In the genomic region with DNA sequence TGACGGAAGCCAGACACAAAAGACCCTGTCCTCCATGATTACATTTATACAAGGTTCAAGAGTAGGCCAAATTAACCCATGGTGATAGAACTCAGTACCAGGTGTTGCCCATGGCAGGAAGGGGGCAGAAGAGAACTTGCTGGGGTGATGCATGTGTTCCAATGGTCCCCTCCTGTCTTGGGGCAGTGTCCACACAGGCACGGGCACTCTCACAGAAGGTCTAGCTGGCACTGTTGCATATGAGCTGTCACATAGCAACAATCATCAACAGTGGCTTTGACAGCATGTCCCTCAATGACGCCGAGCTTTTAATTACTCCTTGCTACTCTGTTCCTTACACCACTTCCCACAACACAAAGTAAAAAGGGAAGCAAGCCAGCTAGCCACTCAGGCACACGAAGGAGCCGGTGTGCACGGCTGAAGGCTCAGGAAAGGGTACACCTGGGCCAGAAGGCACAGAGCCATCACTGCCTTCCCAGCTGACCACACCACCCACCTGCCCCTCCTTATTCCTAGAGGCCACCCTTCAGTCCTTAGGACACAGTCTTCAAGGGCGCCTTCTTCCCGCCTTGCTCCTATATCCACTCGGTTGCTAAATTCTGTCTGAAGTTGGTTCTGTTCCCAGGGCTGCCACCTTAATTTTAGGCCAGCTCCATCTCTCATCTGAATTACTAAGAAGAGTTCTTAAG, we compare ENCODE assay signal across 25 cellular contexts. TPM values are rescaled to one million over a fixed set of nuclear protein-coding genes. Genes with fewer than 3 reads are reported as not detected.
DNase-seq lines count a peak whose midpoint lies in the region; ATAC-seq and TF ChIP-seq lines count a peak whose summit lies in the region.
"Had no signal": no experiment of that assay in that cellular context is flagged by ENCODE, and none has a peak within 500 bp of the region (broad histone marks: within the 10 kb centered on the region; RNA-seq: fewer than 3 reads in every experiment).

No MANE protein-coding gene starts in this region.

- H3K4me3 ChIP-seq in lower lobe of right lung, result no peak overlapping the region
- H3K4me3 ChIP-seq: adrenal gland, MG63, skin epidermis had no signal

- ATAC-seq in natural killer cell treated with Interleukin-12 subunit alpha and Interleukin-12 subunit beta and Interleukin-15 and Interleukin-18, amount 100 ng/mL, for 72 hours, result no peak
- ATAC-seq in natural killer cell, result no peak
- no peak for ATAC-seq in foreskin keratinocyte
- peak; percentile 49 to 54 for ATAC-seq in lower lobe of right lung
- ATAC-seq in activated T-cell treated with anti-CD3 and anti-CD28 coated beads, Interleukin-2, amount 50 U/mL, for 72 hours (replicated peaks in 1 of 2), result no peak
- ATAC-seq: CD8-positive, alpha-beta T cell; stimulated activated naive CD8-positive, alpha-beta T cell treated with anti-CD3 and anti-CD28 coated beads, Interleukin-15, amount 100 ng/mL, for 72 hours had no signal

- H3K27ac ChIP-seq in foreskin keratinocyte, result no peak overlapping the region
- H3K27ac ChIP-seq in lower lobe of right lung, result no peak overlapping the region
- H3K27ac ChIP-seq: adrenal gland, skin epidermis, VCaP had no signal

- no peaks in the 10 kb centered on the region for H3K4me1 Mint-ChIP-seq in natural killer cell treated with Interleukin-12 subunit alpha and Interleukin-12 subunit beta and Interleukin-15 and Interleukin-18, amount 100 ng/mL, for 72 hours (ENCODE audit: low read depth in 2 of 2)
- H3K4me1 Mint-ChIP-seq in natural killer cell, result no peaks in the 10 kb centered on the region
- no peaks in the 10 kb centered on the region for H3K4me1 Mint-ChIP-seq in activated T-cell treated with anti-CD3 and anti-CD28 coated beads, Interleukin-2, amount 50 U/mL, for 72 hours (ENCODE audit: low read depth)
- H3K4me1 Mint-ChIP-seq: memory B cell; stimulated activated naive CD8-positive, alpha-beta T cell treated with anti-CD3 and anti-CD28 coated beads, Interleukin-15, amount 100 ng/mL, for 72 hours had no signal

- no peak overlapping the region for H3K4me3 Mint-ChIP-seq in natural killer cell treated with Interleukin-12 subunit alpha and Interleukin-12 subunit beta and Interleukin-15 and Interleukin-18, amount 100 ng/mL, for 72 hours
- H3K4me3 Mint-ChIP-seq in natural killer cell, result no peak overlapping the region
- no peak overlapping the region for H3K4me3 Mint-ChIP-seq in activated T-cell treated with anti-CD3 and anti-CD28 coated beads, Interleukin-2, amount 50 U/mL, for 72 hours
- H3K4me3 Mint-ChIP-seq: activated naive CD4-positive, alpha-beta T cell treated with anti-CD3 and anti-CD28 coated beads for 36 hours; brain; CD8-positive, alpha-beta T cell; memory B cell; stimulated activated naive CD8-positive, alpha-beta T cell treated with anti-CD3 and anti-CD28 coated beads, Interleukin-15, amount 100 ng/mL, for 72 hours had no signal

- H3K36me3 ChIP-seq in lower lobe of right lung, result peaks cover 75% of the 10 kb centered on the region

- peak; percentile 25 for DNase-seq in natural killer cell treated with Interleukin-12 subunit alpha and Interleukin-12 subunit beta and Interleukin-15 and Interleukin-18, amount 100 ng/mL, for 72 hours (ENCODE audit: low spot score)
- DNase-seq in natural killer cell, result no peak
- DNase-seq in foreskin keratinocyte, result no peak
- no peak for DNase-seq in lower lobe of right lung
- DNase-seq in activated T-cell treated with anti-CD3 and anti-CD28 coated beads, Interleukin-2, amount 50 U/mL, for 72 hours, result no peak
- DNase-seq in RPMI8226, result no peak
- no peak for DNase-seq in DMS79 treated with DMSO at 0.1 percent for 48 hours (lab: John Stamatoyannopoulos, UW)
- DNase-seq in NCI-H1930 (lab: John Stamatoyannopoulos, UW), result no peak
- DNase-seq: activated CD4-positive, alpha-beta T cell treated with anti-CD3 and anti-CD28 coated beads for 48 hours; activated naive CD4-positive, alpha-beta T cell treated with anti-CD3 and anti-CD28 coated beads for 36 hours; adrenal gland; AML-193; CD8-positive, alpha-beta T cell; HCEC 1CT; MG63; NCI-H146; NCI-H510A treated with DMSO at 0.1 percent for 48 hours; SK-N-SH; stimulated activated CD4-positive, alpha-beta T cell treated with anti-CD3 and anti-CD28 coated beads, Interleukin-1b, Interleukin-23, amount 100 ng/mL, for 48 hours; stimulated activated CD8-positive, alpha-beta memory T cell treated with anti-CD3 and anti-CD28 coated beads, Interleukin-4, amount 100 ng/mL, for 48 hours; stimulated activated naive CD8-positive, alpha-beta T cell treated with anti-CD3 and anti-CD28 coated beads, Interleukin-15, amount 100 ng/mL, for 72 hours had no signal

- H3K27me3 Mint-ChIP-seq in natural killer cell treated with Interleukin-12 subunit alpha and Interleukin-12 subunit beta and Interleukin-15 and Interleukin-18, amount 100 ng/mL, for 72 hours, result peaks cover 0 to 2% of the 10 kb centered on the region in 2 donors
- H3K27me3 Mint-ChIP-seq in natural killer cell (ENCODE audit: low read depth in 2 of 2), result peaks cover 0 to 7% of the 10 kb centered on the region in 2 donors
- H3K27me3 Mint-ChIP-seq in activated T-cell treated with anti-CD3 and anti-CD28 coated beads, Interleukin-2, amount 50 U/mL, for 72 hours (ENCODE audit: low read depth), result no peaks in the 10 kb centered on the region
- H3K27me3 Mint-ChIP-seq: brain; memory B cell; stimulated activated naive CD8-positive, alpha-beta T cell treated with anti-CD3 and anti-CD28 coated beads, Interleukin-15, amount 100 ng/mL, for 72 hours had no signal

- intact Hi-C loops in natural killer cell (cut with micrococcal nuclease) (no loop called here), lower lobe of right lung (cut with DNase I) (no loop called here)

- TF ChIP-seq CTCF in natural killer cell (IDR thresholded peaks at IDR 0.05) (no peak), foreskin keratinocyte (conservative IDR thresholded peaks at IDR 0.05) (peak; percentile 22), lower lobe of right lung (IDR thresholded peaks at IDR 0.05) (no peak)

- no peaks in the 10 kb centered on the region for H3K4me1 ChIP-seq in foreskin keratinocyte
- H3K4me1 ChIP-seq in lower lobe of right lung, result no peaks in the 10 kb centered on the region
- H3K4me1 ChIP-seq: adrenal gland had no signal

- no peaks in the 10 kb centered on the region for H3K9me3 ChIP-seq in lower lobe of right lung
- H3K9me3 ChIP-seq: adrenal gland, MG63, SK-N-SH had no signal

- H3K27ac Mint-ChIP-seq in natural killer cell treated with Interleukin-12 subunit alpha and Interleukin-12 subunit beta and Interleukin-15 and Interleukin-18, amount 100 ng/mL, for 72 hours, result no peak overlapping the region
- no peak overlapping the region for H3K27ac Mint-ChIP-seq in natural killer cell
- no peak overlapping the region for H3K27ac Mint-ChIP-seq in activated T-cell treated with anti-CD3 and anti-CD28 coated beads, Interleukin-2, amount 50 U/mL, for 72 hours
- H3K27ac Mint-ChIP-seq: activated naive CD4-positive, alpha-beta T cell treated with anti-CD3 and anti-CD28 coated beads for 36 hours; brain; CD8-positive, alpha-beta T cell; memory B cell; stimulated activated naive CD8-positive, alpha-beta T cell treated with anti-CD3 and anti-CD28 coated beads, Interleukin-15, amount 100 ng/mL, for 72 hours had no signal

- no peaks in the 10 kb centered on the region for H3K27me3 ChIP-seq in foreskin keratinocyte
- no peaks in the 10 kb centered on the region for H3K27me3 ChIP-seq in lower lobe of right lung (ENCODE audit: low read depth)
- H3K27me3 ChIP-seq: adrenal gland, MG63 had no signal

- H3K36me3 Mint-ChIP-seq in natural killer cell treated with Interleukin-12 subunit alpha and Interleukin-12 subunit beta and Interleukin-15 and Interleukin-18, amount 100 ng/mL, for 72 hours, result no peaks in the 10 kb centered on the region
- no peaks in the 10 kb centered on the region for H3K36me3 Mint-ChIP-seq in natural killer cell
- H3K36me3 Mint-ChIP-seq in activated T-cell treated with anti-CD3 and anti-CD28 coated beads, Interleukin-2, amount 50 U/mL, for 72 hours (ENCODE audit: insufficient read depth in 2 of 2), result no peaks in the 10 kb centered on the region
- H3K36me3 Mint-ChIP-seq: CD8-positive, alpha-beta T cell; memory B cell had no signal

- H3K9me3 Mint-ChIP-seq in natural killer cell treated with Interleukin-12 subunit alpha and Interleukin-12 subunit beta and Interleukin-15 and Interleukin-18, amount 100 ng/mL, for 72 hours, result no peaks in the 10 kb centered on the region
- H3K9me3 Mint-ChIP-seq in natural killer cell, result no peaks in the 10 kb centered on the region
- H3K9me3 Mint-ChIP-seq in activated T-cell treated with anti-CD3 and anti-CD28 coated beads, Interleukin-2, amount 50 U/mL, for 72 hours, result no peaks in the 10 kb centered on the region
- H3K9me3 Mint-ChIP-seq: activated naive CD4-positive, alpha-beta T cell treated with anti-CD3 and anti-CD28 coated beads for 36 hours; brain; CD8-positive, alpha-beta T cell; memory B cell; stimulated activated naive CD8-positive, alpha-beta T cell treated with anti-CD3 and anti-CD28 coated beads, Interleukin-15, amount 100 ng/mL, for 72 hours had no signal

RNA-seq across cellular contexts. Expression of gene RPL31, which starts 28.9 kb away (rescaled TPM):
- 1,000 to 10,000 TPM in 1 of 2 donors, 100 to 1,000 TPM in 1; 623 to 1,027 TPM for total RNA-seq in natural killer cell treated with Interleukin-12 subunit alpha and Interleukin-12 subunit beta and Interleukin-15 and Interleukin-18, amount 100 ng/mL, for 72 hours
- total RNA-seq in natural killer cell (100 to 1,000 TPM; 797 to 996 (median 940) TPM), foreskin keratinocyte (1,987 and 1,990 TPM in 2 replicates), lower lobe of right lung (1,065 TPM)
- polyA plus RNA-seq in foreskin keratinocyte, result 3,345 and 3,370 TPM in 2 replicates
- 1,000 to 10,000 TPM; 1,385 to 1,395 TPM for total RNA-seq in activated T-cell treated with anti-CD3 and anti-CD28 coated beads, Interleukin-2, amount 50 U/mL, for 72 hours

Comparison
In these comparisons a context has a peak if more than half of its experiments do, and no peak if none do; other contexts are left out.
1. ATAC-seq: peak in lower lobe of right lung (2 of 2); none in natural killer cell treated with Interleukin-12 subunit alpha and Interleukin-12 subunit beta and Interleukin-15 and Interleukin-18, amount 100 ng/mL, for 72 hours (0 of 2), natural killer cell (0 of 3), foreskin keratinocyte (single experiment) and activated T-cell treated with anti-CD3 and anti-CD28 coated beads, Interleukin-2, amount 50 U/mL, for 72 hours (0 of 2).